20 cellular contexts compared by ENCODE assay signal in genomic region chr12:1823237-1823636, GRCh38. TPM values are rescaled to one million over a fixed set of nuclear protein-coding genes. Genes with fewer than 3 reads are reported as not detected.
DNase-seq lines count a peak whose midpoint lies in the region; ATAC-seq and TF ChIP-seq lines count a peak whose summit lies in the region.
"Had no signal": no experiment of that assay in that cellular context is flagged by ENCODE, and none has a peak within 500 bp of the region (broad histone marks: within the 10 kb centered on the region; RNA-seq: fewer than 3 reads in every experiment).

No MANE protein-coding gene starts in this region.

- ATAC-seq in activated T-cell treated with anti-CD3 and anti-CD28 coated beads, Interleukin-2, amount 50 U/mL, for 72 hours (replicated peaks in 1 of 2), result no peak

- H3K27me3 Mint-ChIP-seq in glutamatergic neuron (ENCODE audit: unreplicated experiment), result peaks cover 10% of the 10 kb centered on the region
- peaks cover 12% of the 10 kb centered on the region for H3K27me3 Mint-ChIP-seq in activated T-cell treated with anti-CD3 and anti-CD28 coated beads, Interleukin-2, amount 50 U/mL, for 72 hours (ENCODE audit: low read depth)
- peaks cover 23% of the 10 kb centered on the region for H3K27me3 Mint-ChIP-seq in activated CD4-positive, alpha-beta T cell treated with anti-CD3 and anti-CD28 coated beads, Interleukin-2, amount 10 ng/mL, durations not matched to agents 7 days and 5 days

- DNase-seq in caudate nucleus (lab: John Stamatoyannopoulos, UW) (peak in 3 of 61 donors; percentile 19 to 55 (median 28)), glutamatergic neuron (no peak)
- no peak for DNase-seq in activated T-cell treated with anti-CD3 and anti-CD28 coated beads, Interleukin-2, amount 50 U/mL, for 72 hours
- no peak for DNase-seq in activated CD4-positive, alpha-beta T cell treated with anti-CD3 and anti-CD28 coated beads, Interleukin-2, amount 10 ng/mL, durations not matched to agents 7 days and 5 days
- DNase-seq in activated CD4-positive, alpha-beta T cell treated with anti-CD3 and anti-CD28 coated beads for 48 hours, result no peak
- DNase-seq: CD4-positive, alpha-beta T cell; CD8-positive, alpha-beta memory T cell; DMS 273 treated with DMSO at 0.1 percent for 48 hours; DMS53; DMS79 treated with DMSO at 0.1 percent for 48 hours; GF-D8; GOT3; H7; HCEC 1CT had no signal

- H3K9me3 Mint-ChIP-seq in glutamatergic neuron (ENCODE audit: unreplicated experiment), result peaks cover 20% of the 10 kb centered on the region
- H3K9me3 Mint-ChIP-seq in activated T-cell treated with anti-CD3 and anti-CD28 coated beads, Interleukin-2, amount 50 U/mL, for 72 hours, result no peaks in the 10 kb centered on the region
- no peaks in the 10 kb centered on the region for H3K9me3 Mint-ChIP-seq in activated CD4-positive, alpha-beta T cell treated with anti-CD3 and anti-CD28 coated beads, Interleukin-2, amount 10 ng/mL, durations not matched to agents 7 days and 5 days
- H3K9me3 Mint-ChIP-seq: CD4-positive, alpha-beta T cell; CD8-positive, alpha-beta memory T cell had no signal

- H3K27ac Mint-ChIP-seq in glutamatergic neuron (ENCODE audit: unreplicated experiment), result peak overlapping the region; percentile 34
- H3K27ac Mint-ChIP-seq in activated T-cell treated with anti-CD3 and anti-CD28 coated beads, Interleukin-2, amount 50 U/mL, for 72 hours, result no peak overlapping the region
- H3K27ac Mint-ChIP-seq in activated CD4-positive, alpha-beta T cell treated with anti-CD3 and anti-CD28 coated beads, Interleukin-2, amount 10 ng/mL, durations not matched to agents 7 days and 5 days, result no peak overlapping the region
- H3K27ac Mint-ChIP-seq: CD14-positive monocyte; CD4-positive, alpha-beta T cell; CD8-positive, alpha-beta memory T cell had no signal

- no peaks in the 10 kb centered on the region for H3K36me3 Mint-ChIP-seq in glutamatergic neuron (ENCODE audit: unreplicated experiment)
- H3K36me3 Mint-ChIP-seq in activated T-cell treated with anti-CD3 and anti-CD28 coated beads, Interleukin-2, amount 50 U/mL, for 72 hours (ENCODE audit: insufficient read depth in 2 of 2), result no peaks in the 10 kb centered on the region
- H3K36me3 Mint-ChIP-seq in activated CD4-positive, alpha-beta T cell treated with anti-CD3 and anti-CD28 coated beads, Interleukin-2, amount 10 ng/mL, durations not matched to agents 7 days and 5 days (ENCODE audit: low read depth), result no peaks in the 10 kb centered on the region
- H3K36me3 Mint-ChIP-seq: CD8-positive, alpha-beta memory T cell had no signal

- POLR2A ChIA-PET in activated CD4-positive, alpha-beta T cell treated with anti-CD3 and anti-CD28 coated beads, Interleukin-2, amount 10 ng/mL, durations not matched to agents 7 days and 5 days (lab: Charles Lee), result no interaction called here

- no peak for TF ChIP-seq CTCF in glutamatergic neuron (IDR thresholded peaks at IDR 0.05; ENCODE audit: partially characterized antibody, unreplicated experiment)

- H3K4me1 Mint-ChIP-seq in glutamatergic neuron (ENCODE audit: low read depth, unreplicated experiment), result peaks cover 36% of the 10 kb centered on the region
- H3K4me1 Mint-ChIP-seq in activated T-cell treated with anti-CD3 and anti-CD28 coated beads, Interleukin-2, amount 50 U/mL, for 72 hours (ENCODE audit: low read depth), result peaks cover 5% of the 10 kb centered on the region
- H3K4me1 Mint-ChIP-seq in activated CD4-positive, alpha-beta T cell treated with anti-CD3 and anti-CD28 coated beads, Interleukin-2, amount 10 ng/mL, durations not matched to agents 7 days and 5 days, result peaks cover 2% of the 10 kb centered on the region

- H3K4me3 Mint-ChIP-seq in glutamatergic neuron (ENCODE audit: unreplicated experiment), result peak overlapping the region; percentile 74
- H3K4me3 Mint-ChIP-seq in activated T-cell treated with anti-CD3 and anti-CD28 coated beads, Interleukin-2, amount 50 U/mL, for 72 hours, result no peak overlapping the region
- no peak overlapping the region for H3K4me3 Mint-ChIP-seq in activated CD4-positive, alpha-beta T cell treated with anti-CD3 and anti-CD28 coated beads, Interleukin-2, amount 10 ng/mL, durations not matched to agents 7 days and 5 days
- H3K4me3 Mint-ChIP-seq: CD4-positive, alpha-beta T cell; CD8-positive, alpha-beta memory T cell had no signal

- CTCF ChIA-PET in activated CD4-positive, alpha-beta T cell treated with anti-CD3 and anti-CD28 coated beads, Interleukin-2, amount 10 ng/mL, durations not matched to agents 7 days and 5 days (lab: Charles Lee), result interaction anchor here (0.6 kb wide), 1 partner anchor 792 kb away, joined by 3 read pairs; no protein-coding TSS in a partner anchor

- H3K27ac ChIP-seq in angular gyrus (ENCODE audit: low read depth, low read length) (peak overlapping the region; percentile 22), caudate nucleus (ENCODE audit: low read depth, low read length) (peak overlapping the region; percentile 80)

RNA-seq across cellular contexts. Expression of gene LRTM2, which starts 2.9 kb away (rescaled TPM):
- total RNA-seq in glutamatergic neuron (ENCODE audit: unreplicated experiment), result 14.6 TPM
- total RNA-seq in activated T-cell treated with anti-CD3 and anti-CD28 coated beads, Interleukin-2, amount 50 U/mL, for 72 hours, result under 1 TPM in 1 of 2 donors, not detected in 1; 0.14 TPM
- total RNA-seq in activated CD4-positive, alpha-beta T cell treated with anti-CD3 and anti-CD28 coated beads, Interleukin-2, amount 10 ng/mL, durations not matched to agents 7 days and 5 days, result not detected
- total RNA-seq: A172, A673, Daoy, G401 had no signal

Comparison
In these comparisons a context has a peak if more than half of its experiments do, and no peak if none do; other contexts are left out.
1. RNA of gene LRTM2, which starts 2.9 kb away (total RNA-seq): 14.6 TPM in glutamatergic neuron (single experiment); not detected in activated CD4-positive, alpha-beta T cell treated with anti-CD3 and anti-CD28 coated beads, Interleukin-2, amount 10 ng/mL, durations not matched to agents 7 days and 5 days and 0.14 TPM in activated T-cell treated with anti-CD3 and anti-CD28 coated beads, Interleukin-2, amount 50 U/mL, for 72 hours; every median in the first group is over 10 times any median in the second.